In the genomic region with DNA sequence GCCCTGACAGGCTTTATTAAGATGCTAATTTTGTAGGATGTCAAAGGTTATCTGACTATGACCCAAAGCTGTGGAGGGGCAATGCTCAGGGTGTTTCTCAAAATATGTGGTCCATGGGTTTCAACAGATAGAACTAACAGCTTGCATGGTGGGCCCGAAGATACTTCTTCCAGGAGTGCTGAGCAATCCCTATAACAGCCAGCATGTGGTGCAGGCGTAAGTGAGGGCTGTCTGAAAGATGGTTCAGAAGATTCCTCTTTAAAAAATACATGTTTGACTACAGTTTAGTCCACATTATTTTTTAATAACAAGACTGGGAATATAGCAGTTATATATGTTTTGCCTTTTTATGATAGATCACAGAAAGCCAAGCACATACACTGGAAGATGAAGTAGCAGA, we compare ENCODE assay signal across 16 cellular contexts. TPM values are rescaled to one million over a fixed set of nuclear protein-coding genes. Genes with fewer than 3 reads are reported as not detected.
A peak's percentile ranks its signal among the peaks of the same experiment; 100 is the strongest.
DNase-seq lines count a peak whose midpoint lies in the region; ATAC-seq and TF ChIP-seq lines count a peak whose summit lies in the region.
"Had no signal": no experiment of that assay in that cellular context is flagged by ENCODE, and none has a peak within 500 bp of the region (broad histone marks: within the 10 kb centered on the region; RNA-seq: fewer than 3 reads in every experiment).

No MANE protein-coding gene starts in this region.

- no peaks in the 10 kb centered on the region for H3K4me1 ChIP-seq in Panc1 (ENCODE audit: control insufficient read depth, insufficient read depth, low read length)

- H3K9me3 ChIP-seq in Panc1 (ENCODE audit: control insufficient read depth, insufficient read depth, low read depth, low read length) = no peaks in the 10 kb centered on the region
- H3K9me3 ChIP-seq: pancreas had no signal

- no peak overlapping the region for H3K27ac ChIP-seq in Panc1 (ENCODE audit: low read length)
- H3K27ac ChIP-seq: pancreas had no signal

- no peaks in the 10 kb centered on the region for H3K36me3 ChIP-seq in Panc1 (ENCODE audit: control insufficient read depth, insufficient read depth, low read length)
- H3K36me3 ChIP-seq: pancreas had no signal

- no TSS peak for BruUV-seq in Panc1 (replicated peaks; lab: Mats Ljungman, UMichigan)

- peaks cover 34% of the 10 kb centered on the region for H3K27me3 ChIP-seq in Panc1 (ENCODE audit: control insufficient read depth, insufficient read depth, low read length)

- DNase-seq in AG04449 (ENCODE audit: low read depth, low spot score) (no peak), GM12864 (ENCODE audit: low read depth) (no peak), Panc1 (ENCODE audit: low read depth, low spot score) (no peak), fibroblast of pulmonary artery (ENCODE audit: low read depth) (peak; percentile 8), EL (no peak), DMS153 (lab: John Stamatoyannopoulos, UW) (no peak), DMS53 treated with DMSO at 0.1 percent for 48 hours (lab: John Stamatoyannopoulos, UW; ENCODE audit: unreplicated experiment) (no peak), erythroblast (lab: John Stamatoyannopoulos, UW) (no peak)
- DNase-seq: activated CD4-positive, alpha-beta T cell treated with anti-CD3 and anti-CD28 coated beads, Interleukin-2, amount 10 ng/mL, durations not matched to agents 7 days and 5 days; activated T-cell treated with anti-CD3 and anti-CD28 coated beads, Interleukin-2, amount 50 U/mL, for 48 hours; cortex of kidney; NCI-H446; pancreas had no signal

- POLR2A ChIA-PET in AG04449 (lab: Yijun Ruan, JAX) (no interaction called here), Panc1 (lab: Charles Lee) (no interaction called here)

- no peak for TF ChIP-seq POLR2A in erythroblast (IDR thresholded peaks at IDR 0.05; ENCODE audit: low read length)

- CTCF ChIA-PET in AG04449 (lab: Yijun Ruan, JAX) = interaction anchor here (0.7 to 3.5 kb wide), 3 partner anchors 87 to 844 kb away, joined by 3 to 20 read pairs (median 4); no protein-coding TSS in a partner anchor
- CTCF ChIA-PET in Panc1 (lab: Charles Lee) = no interaction called here

- intact Hi-C loops in Panc1 (cut with micrococcal nuclease; ENCODE audit: unreplicated experiment) = no loop called here

- H3K4me3 ChIP-seq in AG04449 (ENCODE audit: low read depth, low read length) = no peak overlapping the region
- no peak overlapping the region for H3K4me3 ChIP-seq in GM12864 (ENCODE audit: low read depth, low read length)
- H3K4me3 ChIP-seq in Panc1 (ENCODE audit: low read depth in 2 of 2, low read length in 2 of 2) = no peak overlapping the region
- H3K4me3 ChIP-seq in fibroblast of pulmonary artery (replicated peaks; ENCODE audit: low read depth, low read length) = no peak overlapping the region
- H3K4me3 ChIP-seq: pancreas had no signal

- ATAC-seq in Panc1 = no peak
- ATAC-seq: pancreas, T-cell had no signal

- in situ Hi-C loops in Panc1 (cut with HindIII; ENCODE audit: low pct_unique_long_range_greater_than_20kb, low sequenced_read_pairs) = no loop called here

- TF ChIP-seq CTCF in AG04449 (IDR thresholded peaks at IDR 0.05; ENCODE audit: insufficient read depth, low read length, missing control alignments) (peak; percentile 23), GM12864 (IDR thresholded peaks at IDR 0.05; ENCODE audit: low read depth, low read length, missing control alignments) (peak; percentile 30), Panc1 (IDR thresholded peaks at IDR 0.05) (peak; percentile 17; the same call in 1 of the 2 replicates), fibroblast of pulmonary artery (IDR thresholded peaks at IDR 0.05; ENCODE audit: low read length, missing control alignments) (peak; percentile 27)

RNA-seq across cellular contexts. Expression of a gene that starts 7.6 kb away (rescaled TPM):
- total RNA-seq in Panc1 (2021; ENCODE audit: unreplicated experiment) = 0.62 TPM
- 0.38 TPM for polyA plus RNA-seq in Panc1 (2012; ENCODE audit: insufficient read length)
- total RNA-seq: activated CD4-positive, alpha-beta T cell treated with anti-CD3 and anti-CD28 coated beads, Interleukin-2, amount 10 ng/mL, durations not matched to agents 7 days and 5 days; subcutaneous adipose tissue had no signal
- polyA plus RNA-seq: keratinocyte had no signal

RNA-seq across cellular contexts. Expression of a gene that starts 48.6 kb away (rescaled TPM):
- total RNA-seq in Panc1 (2021; ENCODE audit: unreplicated experiment) = 17.2 TPM
- polyA plus RNA-seq in Panc1 (2012; ENCODE audit: insufficient read length) = 9.5 TPM
